9 cellular contexts compared by ENCODE assay signal in the genomic region with DNA sequence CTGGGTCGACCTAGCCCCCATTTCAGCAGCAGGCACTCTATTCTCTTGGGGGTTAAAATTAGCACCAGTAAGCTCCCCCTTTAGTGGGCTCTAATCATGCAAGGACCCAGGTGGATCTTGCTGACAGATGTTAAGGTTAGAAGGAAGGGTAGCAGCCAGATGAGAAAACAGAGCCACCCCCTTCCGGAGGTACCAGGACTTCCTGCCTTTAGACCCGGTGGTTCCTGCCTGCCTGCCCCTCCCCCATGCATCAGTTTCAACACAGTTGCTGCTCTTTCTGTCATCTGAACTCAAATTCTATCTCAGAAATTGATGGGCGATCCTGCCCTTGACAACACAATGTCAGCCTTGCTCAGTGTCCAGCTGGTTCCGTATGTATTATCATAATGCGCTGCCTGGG.
DNase-seq lines count a peak whose midpoint lies in the region; ATAC-seq and TF ChIP-seq lines count a peak whose summit lies in the region.
"Had no signal": no experiment of that assay in that cellular context is flagged by ENCODE, and none has a peak within 500 bp of the region (broad histone marks: within the 10 kb centered on the region; RNA-seq: fewer than 3 reads in every experiment).

No MANE protein-coding gene starts in this region.

- in situ Hi-C loops in KBM-7 (cut with MboI; ENCODE audit: low pct_unique_long_range_greater_than_20kb, low sequenced_read_pairs) = no loop called here

- H3K27ac Mint-ChIP-seq in activated T-helper 2 cell treated with anti-CD3 and anti-CD28 coated beads, Interferon-gamma antibody, Interleukin-2, Interleukin-4, amounts not matched to agents 10 μg/mL and 5 μg/mL and 100 μg/mL, durations not matched to agents 14 hours and 24 hours and 36 hours = no peak overlapping the region

- H3K4me3 Mint-ChIP-seq in activated T-helper 2 cell treated with anti-CD3 and anti-CD28 coated beads, Interferon-gamma antibody, Interleukin-2, Interleukin-4, amounts not matched to agents 10 μg/mL and 5 μg/mL and 100 μg/mL, durations not matched to agents 14 hours and 24 hours and 36 hours (ENCODE audit: low read depth) = no peak overlapping the region

- no peak overlapping the region for H3K27ac ChIP-seq in RWPE1

- CTCF ChIA-PET in RWPE1 (lab: Yijun Ruan, JAX) = interaction anchor here (0.7 kb wide), 1 partner anchor 1580 kb away, joined by 3 read pairs; no protein-coding TSS in a partner anchor

- DNase-seq in left cardiac atrium (peak; percentile 29), cardiac septum (ENCODE audit: low spot score) (no peak), KBM-7 (peak; percentile 80), RWPE1 (ENCODE audit: low spot score) (no peak), sciatic nerve (ENCODE audit: low spot score) (no peak)
- peak; percentile 31 for DNase-seq in activated T-helper 2 cell treated with anti-CD3 and anti-CD28 coated beads, Interferon-gamma antibody, Interleukin-2, Interleukin-4, amounts not matched to agents 10 μg/mL and 5 μg/mL and 100 μg/mL, durations not matched to agents 14 hours and 24 hours and 36 hours (ENCODE audit: low spot score)
- DNase-seq in stimulated activated CD4-positive, alpha-beta T cell treated with anti-CD3 and anti-CD28 coated beads, Interleukin-2, amount 100 ng/mL, for 48 hours = peak; percentile 14 to 28

- H3K36me3 Mint-ChIP-seq in activated T-helper 2 cell treated with anti-CD3 and anti-CD28 coated beads, Interferon-gamma antibody, Interleukin-2, Interleukin-4, amounts not matched to agents 10 μg/mL and 5 μg/mL and 100 μg/mL, durations not matched to agents 14 hours and 24 hours and 36 hours (ENCODE audit: low read depth) = no peaks in the 10 kb centered on the region

- H3K27me3 Mint-ChIP-seq in activated T-helper 2 cell treated with anti-CD3 and anti-CD28 coated beads, Interferon-gamma antibody, Interleukin-2, Interleukin-4, amounts not matched to agents 10 μg/mL and 5 μg/mL and 100 μg/mL, durations not matched to agents 14 hours and 24 hours and 36 hours (ENCODE audit: low read depth) = no peaks in the 10 kb centered on the region

- intact Hi-C loops in left cardiac atrium (cut with DNase I) (no loop called here), cardiac septum (cut with DNase I) (no loop called here), sciatic nerve (cut with DNase I) (no loop called here)
- intact Hi-C loops in activated T-helper 2 cell treated with anti-CD3 and anti-CD28 coated beads, Interferon-gamma antibody, Interleukin-2, Interleukin-4, amounts not matched to agents 10 μg/mL and 5 μg/mL and 100 μg/mL, durations not matched to agents 14 hours and 24 hours and 36 hours (cut with micrococcal nuclease) = no loop called here

- peaks cover 28% of the 10 kb centered on the region for H3K4me1 Mint-ChIP-seq in activated T-helper 2 cell treated with anti-CD3 and anti-CD28 coated beads, Interferon-gamma antibody, Interleukin-2, Interleukin-4, amounts not matched to agents 10 μg/mL and 5 μg/mL and 100 μg/mL, durations not matched to agents 14 hours and 24 hours and 36 hours (ENCODE audit: low read depth)

- no peak for TF ChIP-seq CTCF in RWPE1 (conservative IDR thresholded peaks at IDR 0.05; ENCODE audit: low read depth)

- peaks cover 6% of the 10 kb centered on the region for H3K9me3 Mint-ChIP-seq in activated T-helper 2 cell treated with anti-CD3 and anti-CD28 coated beads, Interferon-gamma antibody, Interleukin-2, Interleukin-4, amounts not matched to agents 10 μg/mL and 5 μg/mL and 100 μg/mL, durations not matched to agents 14 hours and 24 hours and 36 hours

- peak in 1 of 2 donors; percentile 14 for ATAC-seq in left cardiac atrium
- no peak for ATAC-seq in HG02938 (IDR thresholded peaks at IDR 0.05; ENCODE audit: unreplicated experiment)
- ATAC-seq in sciatic nerve = no peak
- ATAC-seq: left colon had no signal

- POLR2A ChIA-PET in RWPE1 (lab: Yijun Ruan, JAX; ENCODE audit: low non-redundant PET) = no interaction called here

Comparison
In these comparisons a context has a peak if more than half of its experiments do, and no peak if none do; other contexts are left out.
1. DNase-seq: peak in left cardiac atrium (single experiment), KBM-7 (single experiment), activated T-helper 2 cell treated with anti-CD3 and anti-CD28 coated beads, Interferon-gamma antibody, Interleukin-2, Interleukin-4, amounts not matched to agents 10 μg/mL and 5 μg/mL and 100 μg/mL, durations not matched to agents 14 hours and 24 hours and 36 hours (single experiment) and stimulated activated CD4-positive, alpha-beta T cell treated with anti-CD3 and anti-CD28 coated beads, Interleukin-2, amount 100 ng/mL, for 48 hours (2 of 2); none in cardiac septum (single experiment), RWPE1 (single experiment) and sciatic nerve (single experiment).